ENCODE assay signal across 12 cellular contexts in the genomic region with DNA sequence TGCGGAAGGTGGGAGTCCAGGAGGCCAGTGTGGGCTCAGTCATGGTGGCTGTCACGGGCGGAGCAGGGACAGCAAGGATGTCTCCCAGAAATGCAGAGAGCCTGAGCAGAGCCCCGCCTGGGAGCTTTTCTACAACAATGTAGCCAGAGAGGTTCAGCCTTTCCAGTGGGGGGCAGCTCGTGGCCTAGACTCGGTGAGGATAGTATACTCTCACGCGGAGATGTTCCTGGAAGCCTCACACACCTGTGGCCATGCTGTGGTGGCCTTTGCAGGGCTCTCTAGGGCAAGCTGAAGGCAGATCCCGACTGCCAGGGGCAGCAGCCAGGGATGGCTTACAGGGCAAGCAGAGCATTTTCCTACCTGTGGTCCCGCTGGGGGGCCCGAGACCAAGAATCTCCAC.
"Had no signal": no experiment of that assay in that cellular context is flagged by ENCODE, and none has a peak within 500 bp of the region (broad histone marks: within the 10 kb centered on the region; RNA-seq: fewer than 3 reads in every experiment).

No MANE protein-coding gene starts in this region.

- H3K36me3 ChIP-seq: ascending aorta, esophagus muscularis mucosa, pancreas, thyroid gland had no signal

- DNase-seq: activated CD4-positive, alpha-beta T cell treated with anti-CD3 and anti-CD28 coated beads, Interleukin-2, amount 10 ng/mL, durations not matched to agents 24 days and 14 days; activated CD4-positive, CD25-positive, alpha-beta regulatory T cell; activated gamma-delta T cell treated with Interleukin-2 at 50 U/mL for 16 hours; activated T-cell treated with anti-CD3 and anti-CD28 coated beads for 4 hours; hippocampal formation; stimulated activated CD4-positive, alpha-beta T cell treated with anti-CD3 and anti-CD28 coated beads, Interleukin-12 subunit alpha, Interleukin-12 subunit beta, amount 100 ng/mL, for 4 hours; stimulated activated CD4-positive, alpha-beta T cell treated with anti-CD3 and anti-CD28 coated beads, Interleukin-2, amount 100 ng/mL, for 24 hours; thyroid gland had no signal

- H3K4me3 ChIP-seq: ascending aorta, esophagus muscularis mucosa, pancreas, thyroid gland had no signal

- H3K27ac ChIP-seq: esophagus muscularis mucosa, pancreas, thyroid gland had no signal

- H3K27me3 Mint-ChIP-seq: activated CD4-positive, alpha-beta T cell treated with anti-CD3 and anti-CD28 coated beads, Interleukin-2, amount 10 ng/mL, durations not matched to agents 24 days and 14 days had no signal

- H3K9me3 ChIP-seq: ascending aorta, esophagus muscularis mucosa, pancreas, thyroid gland had no signal

- H3K4me3 Mint-ChIP-seq: activated CD4-positive, alpha-beta T cell treated with anti-CD3 and anti-CD28 coated beads, Interleukin-2, amount 10 ng/mL, durations not matched to agents 24 days and 14 days had no signal

- ATAC-seq: left lobe of liver, pancreas had no signal

- H3K27me3 ChIP-seq: ascending aorta, esophagus muscularis mucosa, pancreas, thyroid gland had no signal

- H3K4me1 ChIP-seq: pancreas had no signal
